ENCODE assay signal across 21 cellular contexts in the genomic region with DNA sequence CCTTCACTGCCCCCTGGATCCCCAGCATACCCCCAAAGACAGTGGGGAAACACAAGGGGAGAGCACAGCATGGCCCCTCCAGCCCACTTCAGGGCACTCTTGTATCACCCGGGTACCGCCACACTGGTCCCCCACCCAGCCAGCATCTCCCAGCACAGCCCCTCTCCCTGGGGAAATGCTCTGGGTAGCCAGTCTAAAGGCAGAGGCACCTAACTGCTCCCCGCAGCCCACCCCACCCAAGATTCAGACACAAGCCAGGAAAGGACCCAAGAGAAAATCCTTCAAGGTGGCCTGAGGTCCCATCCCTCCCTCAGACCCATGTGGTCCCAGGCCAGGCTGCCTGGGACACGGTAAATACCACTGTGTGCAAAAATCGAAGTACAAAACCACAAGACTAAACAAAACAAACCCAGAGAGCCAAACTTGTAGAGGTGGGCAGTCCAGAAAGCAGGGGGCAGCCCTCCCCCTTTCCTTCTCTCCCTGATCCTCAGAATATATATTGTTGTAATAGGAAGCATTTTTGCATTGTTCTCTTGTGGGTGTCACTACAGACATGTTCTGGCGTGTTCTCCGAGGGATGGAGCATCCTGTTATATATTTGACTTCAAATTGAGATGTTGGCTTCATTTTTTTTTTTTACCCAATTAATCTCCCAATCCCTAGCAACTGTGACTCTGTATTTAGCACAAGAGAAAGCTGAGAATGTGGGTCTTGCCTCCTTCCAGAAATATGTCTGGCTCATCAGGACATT. TPM values are rescaled to one million over a fixed set of nuclear protein-coding genes. Genes with fewer than 3 reads are reported as not detected.
DNase-seq lines count a peak whose midpoint lies in the region; ATAC-seq, FAIRE-seq and TF ChIP-seq lines count a peak whose summit lies in the region.
"Had no signal": no experiment of that assay in that cellular context is flagged by ENCODE, and none has a peak within 500 bp of the region (broad histone marks: within the 10 kb centered on the region; RNA-seq: fewer than 3 reads in every experiment).

No MANE protein-coding gene starts in this region.

- FAIRE-seq in GM12878 (lab: Jason Lieb, UNC) (no peak), kidney (lab: Jason Lieb, UNC) (no peak)

- no peak overlapping the region for H4K91ac ChIP-seq in H9 (ENCODE audit: insufficient read length, low read depth, low read length)

- peaks cover 1% of the 10 kb centered on the region for H3K36me3 Mint-ChIP-seq in activated naive CD8-positive, alpha-beta T cell treated with anti-CD3 and anti-CD28 coated beads, Interleukin-2, amount 10 ng/mL, durations not matched to agents 7 days and 5 days
- peaks cover 2% of the 10 kb centered on the region for H3K36me3 Mint-ChIP-seq in activated naive CD8-positive, alpha-beta T cell treated with anti-CD3 and anti-CD28 coated beads for 36 hours
- H3K36me3 Mint-ChIP-seq in H9 (ENCODE audit: insufficient read depth in 1 of 3, low read depth in 3 of 3) = peaks cover 13 to 45% (median 17%) of the 10 kb centered on the region in 3 experiments; a peak in 6 of 7 replicates

- H3K9me3 ChIP-seq in GM12878 (replicated peaks; ENCODE audit: control insufficient read depth, insufficient read depth, low read length) (no peaks in the 10 kb centered on the region), kidney (ENCODE audit: control insufficient read depth in 1 of 2, low read length in 2 of 2) (no peaks in the 10 kb centered on the region), thymus (ENCODE audit: control insufficient read depth) (no peaks in the 10 kb centered on the region), H9 (ENCODE audit: control insufficient read depth, low read depth, low read length) (no peaks in the 10 kb centered on the region)
- H3K9me3 ChIP-seq: adrenal gland, colonic mucosa, heart right ventricle, Peyer's patch had no signal

- H3K79me2 ChIP-seq in GM12878 (ENCODE audit: control insufficient read depth, insufficient read depth, low read length) (no peaks in the 10 kb centered on the region), H9 (ENCODE audit: insufficient read depth, low read length) (no peaks in the 10 kb centered on the region)

- H3K27me3 Mint-ChIP-seq in activated naive CD8-positive, alpha-beta T cell treated with anti-CD3 and anti-CD28 coated beads, Interleukin-2, amount 10 ng/mL, durations not matched to agents 7 days and 5 days = no peaks in the 10 kb centered on the region
- no peaks in the 10 kb centered on the region for H3K27me3 Mint-ChIP-seq in activated naive CD8-positive, alpha-beta T cell treated with anti-CD3 and anti-CD28 coated beads for 36 hours
- no peaks in the 10 kb centered on the region; the same call in 1 of the 2 replicates for H3K27me3 Mint-ChIP-seq in H9 (ENCODE audit: low read depth)
- H3K27me3 Mint-ChIP-seq: activated B cell treated with CpG ODN at 0.5 μM for 24 hours, T-cell had no signal

- RAD21 ChIA-PET in GM12878 (lab: Charles Lee; ENCODE audit: unreplicated experiment) = no interaction called here

- H3K79me1 ChIP-seq in H9 (ENCODE audit: insufficient read depth, low read depth, low read length, poor library complexity, severe bottlenecking) = no peaks in the 10 kb centered on the region

- H2BK12ac ChIP-seq in H9 (ENCODE audit: insufficient read length, low read depth, low read length) = no peak overlapping the region

- BruUV-seq in GM12878 (replicated peaks; lab: Mats Ljungman, UMichigan) = no TSS peak

- no peaks in the 10 kb centered on the region for H3K23me2 ChIP-seq in H9 (ENCODE audit: insufficient read length, low read depth, low read length, poor library complexity, severe bottlenecking)

- H3K4me2 ChIP-seq in GM12878 (ENCODE audit: control insufficient read depth, insufficient read depth) (no peak overlapping the region), H9 (ENCODE audit: insufficient read depth, insufficient read length, low read length) (no peak overlapping the region)

- H3K14ac ChIP-seq in H9 (ENCODE audit: insufficient read depth, low read length) = no peak overlapping the region

- H3T11ph ChIP-seq in H9 (ENCODE audit: low read length) = no peak overlapping the region

- H4K20me1 ChIP-seq in GM12878 (ENCODE audit: control insufficient read depth, insufficient read depth) = no peaks in the 10 kb centered on the region
- no peaks in the 10 kb centered on the region for H4K20me1 ChIP-seq in H9 (ENCODE audit: control insufficient read depth, insufficient read depth, insufficient read length)

- H3K9ac ChIP-seq in GM12878 (ENCODE audit: control insufficient read depth, insufficient read depth, low read length) = no peak overlapping the region
- no peak overlapping the region for H3K9ac ChIP-seq in kidney (ENCODE audit: low read length in 2 of 2)
- H3K9ac ChIP-seq in H9 (ENCODE audit: extremely low read depth, insufficient read length, low read length) = no peak overlapping the region

- no peaks in the 10 kb centered on the region for H3K9me3 Mint-ChIP-seq in activated naive CD8-positive, alpha-beta T cell treated with anti-CD3 and anti-CD28 coated beads, Interleukin-2, amount 10 ng/mL, durations not matched to agents 7 days and 5 days
- H3K9me3 Mint-ChIP-seq in activated naive CD8-positive, alpha-beta T cell treated with anti-CD3 and anti-CD28 coated beads for 36 hours = no peaks in the 10 kb centered on the region
- H3K9me3 Mint-ChIP-seq in H9 = no peaks in the 10 kb centered on the region
- H3K9me3 Mint-ChIP-seq: activated B cell treated with CpG ODN at 0.5 μM for 24 hours, T-cell had no signal

- H3K36me3 ChIP-seq in GM12878 (ENCODE audit: control insufficient read depth in 2 of 2, insufficient read depth in 2 of 2, low read length in 1 of 2) (peaks cover 2 to 8% of the 10 kb centered on the region in 2 experiments), kidney (ENCODE audit: control insufficient read depth in 1 of 2, insufficient read depth in 2 of 2, low read length in 2 of 2) (peaks cover 6% of the 10 kb centered on the region in 2 donors), thymus (ENCODE audit: control insufficient read depth, insufficient read depth) (peaks cover 35% of the 10 kb centered on the region)
- H3K36me3 ChIP-seq: colonic mucosa had no signal

- SMC1A ChIA-PET in GM12878 (lab: Charles Lee; ENCODE audit: uncharacterized antibody, unreplicated experiment) = no interaction called here

- H3K4me1 ChIP-seq in GM12878 (ENCODE audit: control insufficient read depth, insufficient read depth, low read length) (peaks cover 10% of the 10 kb centered on the region), kidney (ENCODE audit: control insufficient read depth in 1 of 2, insufficient read depth in 1 of 2, low read depth in 1 of 2, low read length in 2 of 2) (peaks cover 0 to 8% of the 10 kb centered on the region in 2 donors), thymus (ENCODE audit: control insufficient read depth, insufficient read depth, low read length) (no peaks in the 10 kb centered on the region), H9 (ENCODE audit: insufficient read depth, low read length) (no peaks in the 10 kb centered on the region)
- H3K4me1 ChIP-seq: adrenal gland, colonic mucosa, Peyer's patch had no signal

- H2BK15ac ChIP-seq in H9 (ENCODE audit: low read depth, low read length) = no peak overlapping the region

- H3K23ac ChIP-seq in H9 (ENCODE audit: insufficient read length, low read depth, low read length) = no peak overlapping the region

- H3K27ac Mint-ChIP-seq in activated naive CD8-positive, alpha-beta T cell treated with anti-CD3 and anti-CD28 coated beads, Interleukin-2, amount 10 ng/mL, durations not matched to agents 7 days and 5 days = peak overlapping the region; percentile 65
- no peak overlapping the region for H3K27ac Mint-ChIP-seq in activated naive CD8-positive, alpha-beta T cell treated with anti-CD3 and anti-CD28 coated beads for 36 hours
- H3K27ac Mint-ChIP-seq in H9 = peak overlapping the region in 1 of 3 experiments; percentile 44; a peak in 2 of 7 replicates
- H3K27ac Mint-ChIP-seq: activated B cell treated with CpG ODN at 0.5 μM for 24 hours, T-cell had no signal

- no peak for ATAC-seq in activated naive CD8-positive, alpha-beta T cell treated with anti-CD3 and anti-CD28 coated beads, Interleukin-2, amount 10 ng/mL, durations not matched to agents 7 days and 5 days (ENCODE audit: low read depth)
- no peak for ATAC-seq in GM12878
- ATAC-seq: T-cell had no signal

- POLR2A ChIA-PET in activated naive CD8-positive, alpha-beta T cell treated with anti-CD3 and anti-CD28 coated beads, Interleukin-2, amount 10 ng/mL, durations not matched to agents 7 days and 5 days (lab: Charles Lee) = interaction anchor here (1.1 kb wide), 1 partner anchor 86 kb away, joined by 3 read pairs; the partner anchor contains the start of gene SLC6A6
- POLR2A ChIA-PET in GM12878 (lab: Charles Lee) = no interaction called here

- H3K27me3 ChIP-seq in GM12878 (replicated peaks in 1 of 2; ENCODE audit: control insufficient read depth in 2 of 2, insufficient read depth in 2 of 2, low read length in 1 of 2) = no peaks in the 10 kb centered on the region
- H3K27me3 ChIP-seq in thymus (ENCODE audit: control insufficient read depth, insufficient read depth) = no peaks in the 10 kb centered on the region
- H3K27me3 ChIP-seq in H9 (ENCODE audit: insufficient read depth, low read length) = no peaks in the 10 kb centered on the region
- H3K27me3 ChIP-seq: adrenal gland, colonic mucosa, heart right ventricle, Peyer's patch had no signal

- peaks cover 2% of the 10 kb centered on the region for H3K4me1 Mint-ChIP-seq in activated naive CD8-positive, alpha-beta T cell treated with anti-CD3 and anti-CD28 coated beads, Interleukin-2, amount 10 ng/mL, durations not matched to agents 7 days and 5 days
- no peaks in the 10 kb centered on the region for H3K4me1 Mint-ChIP-seq in activated naive CD8-positive, alpha-beta T cell treated with anti-CD3 and anti-CD28 coated beads for 36 hours
- H3K4me1 Mint-ChIP-seq in H9 = no peaks in the 10 kb centered on the region
- H3K4me1 Mint-ChIP-seq: activated B cell treated with CpG ODN at 0.5 μM for 24 hours, T-cell had no signal

- H3K4ac ChIP-seq in H9 (ENCODE audit: low read depth, low read length) = no peak overlapping the region

- H3K4me3 Mint-ChIP-seq in activated naive CD8-positive, alpha-beta T cell treated with anti-CD3 and anti-CD28 coated beads, Interleukin-2, amount 10 ng/mL, durations not matched to agents 7 days and 5 days = no peak overlapping the region
- H3K4me3 Mint-ChIP-seq in activated naive CD8-positive, alpha-beta T cell treated with anti-CD3 and anti-CD28 coated beads for 36 hours = no peak overlapping the region
- H3K4me3 Mint-ChIP-seq in H9 = no peak overlapping the region
- H3K4me3 Mint-ChIP-seq: activated B cell treated with CpG ODN at 0.5 μM for 24 hours, T-cell had no signal

- no peak overlapping the region for H2AK5ac ChIP-seq in H9 (ENCODE audit: insufficient read length, low read length)

- no peak overlapping the region for H3K4me3 ChIP-seq in GM12878
- no peak overlapping the region for H3K4me3 ChIP-seq in kidney (ENCODE audit: low read length in 2 of 2)
- no peak overlapping the region for H3K4me3 ChIP-seq in thymus (ENCODE audit: low read length)
- H3K4me3 ChIP-seq: adrenal gland, colonic mucosa, heart right ventricle, Peyer's patch had no signal

- DNase-seq in activated naive CD8-positive, alpha-beta T cell treated with anti-CD3 and anti-CD28 coated beads, Interleukin-2, amount 10 ng/mL, durations not matched to agents 7 days and 5 days = no peak
- DNase-seq in activated naive CD8-positive, alpha-beta T cell treated with anti-CD3 and anti-CD28 coated beads for 36 hours = no peak
- DNase-seq in GM12878 (ENCODE audit: low read depth, low spot score) (no peak), kidney (peak; percentile 47), H9 (no peak)
- DNase-seq in stimulated activated naive CD4-positive, alpha-beta T cell (lab: John Stamatoyannopoulos, UW) = no peak
- no peak for DNase-seq in activated effector memory CD4-positive, alpha-beta T cell treated with anti-CD3 and anti-CD28 coated beads, Interleukin-2, amount 50 U/mL, for 16 hours
- DNase-seq: activated B cell treated with CpG ODN at 0.5 μM for 24 hours; adrenal gland; colonic mucosa; erythroblast; heart right ventricle; islet precursor cell; NCI-H2081; NCI-H526 treated with DMSO at 0.1 percent for 48 hours; stimulated activated CD4-positive, alpha-beta T cell treated with anti-CD3 and anti-CD28 coated beads, Interleukin-15, amount 100 ng/mL, for 24 hours; substantia nigra; T-cell had no signal

- H3K27ac ChIP-seq in GM12878 (ENCODE audit: control insufficient read depth, insufficient read depth) (no peak overlapping the region), kidney (ENCODE audit: low read depth in 2 of 2, low read length in 2 of 2) (no peak overlapping the region), thymus (ENCODE audit: low read depth) (peak overlapping the region; percentile 36), H9 (ENCODE audit: insufficient read length, low read depth, low read length) (no peak overlapping the region)
- H3K27ac ChIP-seq: adrenal gland, colonic mucosa, Peyer's patch had no signal

- in situ Hi-C loops in GM12878 (cut with MboI) = no loop called here

- no peak overlapping the region for H3K56ac ChIP-seq in H9 (ENCODE audit: insufficient read length, low read depth, low read length)

- TF ChIP-seq CTCF in GM12878 (IDR thresholded peaks at IDR 0.05 in 2 of 3, conservative IDR thresholded peaks at IDR 0.05 in 1 of 3; ENCODE audit: control insufficient read depth in 2 of 3, extremely low read depth in 1 of 3, insufficient read depth in 1 of 3, low read depth in 3 of 3, low read length in 3 of 3) = no peak
- no peak for TF ChIP-seq CTCF in kidney (IDR thresholded peaks at IDR 0.05; ENCODE audit: borderline replicate concordance, extremely low read depth, insufficient read depth)
- no peak for TF ChIP-seq CTCF in H9 (conservative IDR thresholded peaks at IDR 0.05)

- H2BK20ac ChIP-seq in H9 (ENCODE audit: low read depth, low read length, poor library complexity, severe bottlenecking) = no peak overlapping the region

- no peak overlapping the region for H4K8ac ChIP-seq in H9 (replicated peaks; ENCODE audit: insufficient read length, low read depth, low read length)

- no peak for TF ChIP-seq RAD21 in GM12878 (IDR thresholded peaks at IDR 0.05; ENCODE audit: insufficient read depth, low read depth, low read length)

- TF ChIP-seq POLR2A in GM12878 (IDR thresholded peaks at IDR 0.05; ENCODE audit: low read depth, low read length) = no peak

- TF ChIP-seq EP300 in GM12878 (IDR thresholded peaks at IDR 0.05; ENCODE audit: borderline replicate concordance in 1 of 2, control insufficient read depth in 1 of 2, low read depth in 2 of 2, low read length in 2 of 2) = no peak

- 87% methylated on average over 7 of the region's 7 CpGs for WGBS in GM12878 (ENCODE audit: insufficient coverage, insufficient replicate concordance, low lambda C conversion rate, missing lambda C conversion rate)
- 85% methylated on average over 7 of the region's 7 CpGs for WGBS in thymus
- WGBS in H9 (ENCODE audit: extremely low coverage, insufficient read length, low lambda C conversion rate) = no CpG with 5 or more reads among the region's 7 CpGs

- no peak overlapping the region for H3K18ac ChIP-seq in H9 (ENCODE audit: insufficient read length, low read depth, low read length)

- H2BK5ac ChIP-seq in H9 (ENCODE audit: insufficient read length, low read length) = no peak overlapping the region

- H4K5ac ChIP-seq in H9 (ENCODE audit: insufficient read length, low read depth, low read length) = no peak overlapping the region

- intact Hi-C loops in GM12878 (cut with micrococcal nuclease; ENCODE audit: unreplicated experiment) (no loop called here), kidney (cut with DNase I) (no loop called here)

- CTCF ChIA-PET in GM12878 (lab: Yijun Ruan, JAX) = interaction anchor here (1.7 kb wide), 1 partner anchor 285 kb away, joined by 3 read pairs; no protein-coding TSS in a partner anchor

- H2BK120ac ChIP-seq in H9 (ENCODE audit: low read depth, low read length, poor library complexity, severe bottlenecking) = no peak overlapping the region

- no peak overlapping the region for H2AFZ ChIP-seq in GM12878 (ENCODE audit: control insufficient read depth, low read depth, low read length)
- H2AFZ ChIP-seq in H9 (ENCODE audit: low read length) = no peak overlapping the region

RNA-seq across cellular contexts. Expression of gene GRIP2, which starts 51.7 kb away (rescaled TPM):
- total RNA-seq in activated naive CD8-positive, alpha-beta T cell treated with anti-CD3 and anti-CD28 coated beads, Interleukin-2, amount 10 ng/mL, durations not matched to agents 7 days and 5 days = not detected
- total RNA-seq in activated naive CD8-positive, alpha-beta T cell treated with anti-CD3 and anti-CD28 coated beads for 36 hours = not detected
- total RNA-seq in GM12878 (2013; cell fraction: nucleolus; rRNA removed) = not detected in 2 replicates
- total RNA-seq in GM12878 (2014; rRNA removed) = not detected in 2 replicates
- not detected in 2 replicates for total RNA-seq in GM12878 (2014; rRNA removed; fragmentation: Illumina TruSeq; extraction: Trizol)
- total RNA-seq in GM12878 (2021) = not detected in 2 replicates
- polyA plus RNA-seq in GM12878 (2011; ENCODE audit: low read depth) = not detected
- not detected in 2 replicates for polyA plus RNA-seq in GM12878 (2011; rRNA removed)
- polyA plus RNA-seq in GM12878 (2011; cell fraction: cytosol; rRNA removed) = not detected in 2 replicates
- polyA plus RNA-seq in GM12878 (2011; cell fraction: nucleus; rRNA removed) = not detected in 2 replicates
- polyA plus RNA-seq in GM12878 (2012) = 0.03 TPM in 1 of 2 replicates, not detected in the other
- polyA plus RNA-seq in GM12878 (2014; fragmentation: Illumina TruSeq; extraction: Trizol) = not detected in 2 replicates
- polyA plus RNA-seq in GM12878 (2014; fragmentation: Nextera tagmentation; extraction: Ambion mirVana) = not detected
- not detected in 2 replicates for polyA plus RNA-seq in GM12878 (2014; rRNA removed)
- polyA plus RNA-seq in GM12878 (2016; fragmentation: Nextera tagmentation; extraction: Ambion mirVana) = not detected
- polyA minus RNA-seq in GM12878 (2011; rRNA and poly(A)+ RNA removed) = not detected in 2 replicates
- polyA minus RNA-seq in GM12878 (2011; cell fraction: cytosol; rRNA and poly(A)+ RNA removed) = not detected in 2 replicates
- polyA minus RNA-seq in GM12878 (2011; cell fraction: nucleus; rRNA and poly(A)+ RNA removed) = not detected in 2 replicates
- total RNA-seq in kidney = 3.0 TPM
- polyA plus RNA-seq in kidney (ENCODE audit: insufficient read depth, low read depth, low replicate concordance) = 3.2 TPM
- polyA plus RNA-seq in thymus = 0.37 TPM
- 3.1 and 3.2 TPM in 2 replicates for total RNA-seq in H9 (2021)
- total RNA-seq: activated B cell treated with CpG ODN at 0.5 μM for 24 hours, pulmonary artery endothelial cell had no signal
